ENCODE assay signal across 21 cellular contexts in genomic region chr9:42396318-42396717, GRCh38.
DNase-seq lines count a peak whose midpoint lies in the region; ATAC-seq and TF ChIP-seq lines count a peak whose summit lies in the region.
"Had no signal": no experiment of that assay in that cellular context is flagged by ENCODE, and none has a peak within 500 bp of the region (broad histone marks: within the 10 kb centered on the region; RNA-seq: fewer than 3 reads in every experiment).

No MANE protein-coding gene starts in this region.

- 0 out of 2 replicates have a peak overlapping the region, but pooled peaks have one; percentile 36 for H2AK5ac ChIP-seq in IMR-90 (ENCODE audit: low read depth, low read length)

- TF ChIP-seq EP300 in esophagus muscularis mucosa (IDR thresholded peaks at IDR 0.05) (no peak), upper lobe of left lung (IDR thresholded peaks at IDR 0.05) (no peak)

- no peak for TF ChIP-seq POLR2A in IMR-90 (IDR thresholded peaks at IDR 0.05; ENCODE audit: low read depth, low read length)
- TF ChIP-seq POLR2A in esophagus muscularis mucosa (IDR thresholded peaks at IDR 0.05; ENCODE audit: low read depth), result no peak
- no peak for TF ChIP-seq POLR2A in upper lobe of left lung (IDR thresholded peaks at IDR 0.05)
- TF ChIP-seq POLR2A in Peyer's patch (IDR thresholded peaks at IDR 0.05), result no peak

- no peaks in the 10 kb centered on the region for H3K79me1 ChIP-seq in IMR-90 (ENCODE audit: low read depth in 1 of 2, low read length in 2 of 2)

- H4K5ac ChIP-seq in IMR-90 (ENCODE audit: low read depth, low read length), result no peak overlapping the region

- intact Hi-C loops in IMR-90 (cut with micrococcal nuclease), result no loop called here
- intact Hi-C loops in esophagus muscularis mucosa (cut with DNase I), result no loop called here

- H3K4me2 ChIP-seq in IMR-90 (ENCODE audit: low read depth, low read length), result no peak overlapping the region
- no peak overlapping the region for H3K4me2 ChIP-seq in osteoblast (ENCODE audit: insufficient read depth, low read length)

- 0 out of 4 replicates have a peak overlapping the region, but pooled peaks of 1 of the 2 experiments have one; percentile 15 for H4K8ac ChIP-seq in IMR-90 (ENCODE audit: low read depth in 2 of 2, low read length in 2 of 2)

- H2BK5ac ChIP-seq in IMR-90 (ENCODE audit: low read depth, low read length, poor library complexity, severe bottlenecking), result no peak overlapping the region

- H2AK9ac ChIP-seq in IMR-90 (replicated peaks; ENCODE audit: low read depth, low read length, poor library complexity), result no peak overlapping the region

- peak overlapping the region; percentile 32; the same call in 1 of the 2 replicates for H4K91ac ChIP-seq in IMR-90 (ENCODE audit: insufficient read depth, low read depth, low read length)

- CTCF ChIA-PET in IMR-90 (lab: Yijun Ruan, JAX), result no interaction called here

- H2BK120ac ChIP-seq in IMR-90 (ENCODE audit: low read depth, low read length), result no peak overlapping the region

- H3K9ac ChIP-seq in IMR-90 (ENCODE audit: low read depth, low read length), result no peak overlapping the region

- no peak for TF ChIP-seq CTCF in IMR-90 (conservative IDR thresholded peaks at IDR 0.05; ENCODE audit: low read depth, low read length)
- no peak for TF ChIP-seq CTCF in esophagus muscularis mucosa (IDR thresholded peaks at IDR 0.05)
- no peak for TF ChIP-seq CTCF in osteoblast (IDR thresholded peaks at IDR 0.05; ENCODE audit: extremely low read depth, low read depth, low read length)
- no peak for TF ChIP-seq CTCF in upper lobe of left lung (IDR thresholded peaks at IDR 0.05)
- TF ChIP-seq CTCF in Peyer's patch (IDR thresholded peaks at IDR 0.05), result no peak

- in situ Hi-C loops in IMR-90 (cut with MboI; ENCODE audit: low sequenced_read_pairs), result no loop called here

- peak overlapping the region; percentile 13; the same call in 1 of the 3 replicates for H2BK15ac ChIP-seq in IMR-90 (ENCODE audit: low read depth, low read length)

- no peak for TF ChIP-seq RAD21 in IMR-90 (IDR thresholded peaks at IDR 0.05; ENCODE audit: low read length)

- H4K20me1 ChIP-seq in IMR-90 (ENCODE audit: insufficient read depth, low read length), result no peaks in the 10 kb centered on the region
- no peaks in the 10 kb centered on the region for H4K20me1 ChIP-seq in osteoblast (ENCODE audit: insufficient read depth, low read length)

- no peak overlapping the region for H3K14ac ChIP-seq in IMR-90 (replicated peaks; ENCODE audit: low read depth, low read length)

- H3K23ac ChIP-seq in IMR-90 (ENCODE audit: low read depth, low read length), result no peak overlapping the region

- H3K9me3 ChIP-seq in IMR-90 (ENCODE audit: control insufficient read depth, insufficient read depth, low read length) (no peaks in the 10 kb centered on the region), esophagus muscularis mucosa (no peaks in the 10 kb centered on the region), osteoblast (ENCODE audit: low read depth, low read length) (no peaks in the 10 kb centered on the region), upper lobe of left lung (no peaks in the 10 kb centered on the region), Peyer's patch (no peaks in the 10 kb centered on the region)

- no peak overlapping the region; the same call in 1 of the 2 replicates for H3K18ac ChIP-seq in IMR-90 (ENCODE audit: low read depth, low read length)

- no peaks in the 10 kb centered on the region for H3K79me2 ChIP-seq in osteoblast (ENCODE audit: insufficient read depth, low read length)

- H3K36me3 ChIP-seq in IMR-90 (ENCODE audit: control insufficient read depth, insufficient read depth, low read length) (no peaks in the 10 kb centered on the region), esophagus muscularis mucosa (no peaks in the 10 kb centered on the region), osteoblast (ENCODE audit: insufficient read depth, low read length) (no peaks in the 10 kb centered on the region), upper lobe of left lung (no peaks in the 10 kb centered on the region), Peyer's patch (no peaks in the 10 kb centered on the region)

- DNase-seq in IMR-90 (no peak), esophagus muscularis mucosa (ENCODE audit: extremely low spot score) (no peak), osteoblast (ENCODE audit: insufficient read length, low spot score, missing footprints) (no peak), upper lobe of left lung (no peak), Peyer's patch (no peak), NCI-H446 (lab: John Stamatoyannopoulos, UW) (no peak)
- DNase-seq: Calu3; CD8-positive, alpha-beta memory T cell; DMS153; Kasumi-1; NCI-H1417; NCI-H1694 treated with DMSO at 0.1 percent for 48 hours; NCI-H2081 treated with DMSO at 0.1 percent for 48 hours; NCI-H2171 treated with DMSO at 0.1 percent for 48 hours; NCI-H526; PC-3; RPMI8226; SHP77 had no signal

- H3K4me1 ChIP-seq in IMR-90 (ENCODE audit: control insufficient read depth, insufficient read depth, low read length) (peaks cover 5% of the 10 kb centered on the region; the same call in 1 of the 2 replicates), esophagus muscularis mucosa (peaks cover 0 to 29% (median 21%) of the 10 kb centered on the region in 4 donors), osteoblast (ENCODE audit: insufficient read depth, low read length) (peaks cover 3% of the 10 kb centered on the region), upper lobe of left lung (no peaks in the 10 kb centered on the region), Peyer's patch (no peaks in the 10 kb centered on the region)

- WGBS in IMR-90 (ENCODE audit: extremely low coverage in 2 of 2, insufficient read length in 1 of 2), 2 experiments, result 78% methylated on average over 2 of the region's 2 CpGs; no CpG with 5 or more reads in 1 of the 2 experiments
- 96% methylated on average over 2 of the region's 2 CpGs for WGBS in esophagus muscularis mucosa
- 91 to 94% methylated on average over 2 of the region's 2 CpGs for WGBS in upper lobe of left lung, 2 donors

- dilution Hi-C loops in IMR-90 (cut with HindIII; ENCODE audit: low sequenced_read_pairs, unreplicated experiment), result no loop called here

- H3K27ac ChIP-seq in IMR-90 (ENCODE audit: insufficient read depth, low read length) (no peak overlapping the region), esophagus muscularis mucosa (replicated peaks in 1 of 4) (peak overlapping the region; percentile 45 to 72 (median 57)), osteoblast (ENCODE audit: low read depth, low read length) (peak overlapping the region; percentile 76), upper lobe of left lung (no peak overlapping the region), Peyer's patch (peak overlapping the region in 1 of 4 donors; percentile 48)
- H3K27ac ChIP-seq: C4-2B, SK-N-MC had no signal

- no TSS peak for BruUV-seq in IMR-90 (replicated peaks; lab: Mats Ljungman, UMichigan)

- H2AFZ ChIP-seq in IMR-90 (replicated peaks; ENCODE audit: low read length, poor library complexity) (no peak overlapping the region), osteoblast (ENCODE audit: low read length) (no peak overlapping the region)

- POLR2A ChIA-PET in IMR-90 (lab: Charles Lee; ENCODE audit: unreplicated experiment), result no interaction called here

- H3K27me3 ChIP-seq in IMR-90 (ENCODE audit: control insufficient read depth, insufficient read depth, low read length) (no peaks in the 10 kb centered on the region), esophagus muscularis mucosa (no peaks in the 10 kb centered on the region), osteoblast (ENCODE audit: insufficient read depth, low read length) (no peaks in the 10 kb centered on the region), upper lobe of left lung (no peaks in the 10 kb centered on the region), Peyer's patch (no peaks in the 10 kb centered on the region)

- H3K4ac ChIP-seq in IMR-90 (ENCODE audit: low read depth, low read length), result 0 out of 2 replicates have a peak overlapping the region, but pooled peaks have one; percentile 52

- peak overlapping the region; percentile 17; the same call in 1 of the 2 replicates for H3K56ac ChIP-seq in IMR-90 (ENCODE audit: extremely low read depth, insufficient read depth, low read length)

- peak overlapping the region; percentile 10; the same call in 1 of the 2 replicates for H2BK20ac ChIP-seq in IMR-90 (ENCODE audit: low read depth, low read length)

- ATAC-seq in IMR-90 (ENCODE audit: low read depth) (no peak), upper lobe of left lung (ENCODE audit: low FRiP score in 2 of 2) (peak; percentile 11 to 41), GM21381 (IDR thresholded peaks at IDR 0.05; ENCODE audit: unreplicated experiment) (no peak)
- ATAC-seq: PC-3 had no signal

- H3K4me3 ChIP-seq in IMR-90 (ENCODE audit: insufficient read depth, low read depth, low read length) (no peak overlapping the region), esophagus muscularis mucosa (no peak overlapping the region), osteoblast (ENCODE audit: insufficient read depth, low read length) (no peak overlapping the region), upper lobe of left lung (no peak overlapping the region), Peyer's patch (no peak overlapping the region)
- H3K4me3 ChIP-seq: SK-N-MC had no signal

- H3K9me1 ChIP-seq in IMR-90 (ENCODE audit: insufficient read depth, low read length), result no peaks in the 10 kb centered on the region

TF ChIP-seq in IMR-90, 13 proteins besides CTCF, POLR2A, EP300 and RAD21:
- no peak for TF ChIP-seq ELK1 (IDR thresholded peaks at IDR 0.05; ENCODE audit: borderline replicate concordance, low read depth, low read length)
- no peak for TF ChIP-seq CHD1 (IDR thresholded peaks at IDR 0.05; ENCODE audit: low read depth, low read length)
- TF ChIP-seq MAZ (IDR thresholded peaks at IDR 0.05; ENCODE audit: borderline replicate concordance, low read depth, low read length), result no peak
- no peak for TF ChIP-seq RCOR1 (IDR thresholded peaks at IDR 0.05; ENCODE audit: insufficient replicate concordance, low read length)
- no peak for TF ChIP-seq MAFK (IDR thresholded peaks at IDR 0.05; ENCODE audit: low read depth, low read length)
- TF ChIP-seq MXI1 (IDR thresholded peaks at IDR 0.05; ENCODE audit: borderline replicate concordance, low read depth, low read length), result no peak
TF ChIP-seq in IMR-90: peak in this region for 0.

Comparison
In these comparisons a context has a peak if more than half of its experiments do, and no peak if none do; other contexts are left out.
1. ATAC-seq: peak in upper lobe of left lung (2 of 2); none in IMR-90 (single experiment) and GM21381 (single experiment).
2. H3K27ac ChIP-seq: peak in esophagus muscularis mucosa (4 of 4) and osteoblast (single experiment); none in IMR-90 (single experiment) and upper lobe of left lung (0 of 4).